In genomic region chr2:135839713-135840112, GRCh38 we compare ENCODE assay signal across 14 cellular contexts. TPM values are rescaled to one million over a fixed set of nuclear protein-coding genes. Genes with fewer than 3 reads are reported as not detected.
DNase-seq lines count a peak whose midpoint lies in the region; ATAC-seq and TF ChIP-seq lines count a peak whose summit lies in the region.
"Had no signal": no experiment of that assay in that cellular context is flagged by ENCODE, and none has a peak within 500 bp of the region (broad histone marks: within the 10 kb centered on the region; RNA-seq: fewer than 3 reads in every experiment).

No MANE protein-coding gene starts in this region.

- peak overlapping the region; percentile 80 for H3K27ac Mint-ChIP-seq in osteocyte (ENCODE audit: unreplicated experiment)

- ATAC-seq in HG02642 (IDR thresholded peaks at IDR 0.05; ENCODE audit: poor library complexity, unreplicated experiment) (no peak), HG03108 (IDR thresholded peaks at IDR 0.05; ENCODE audit: unreplicated experiment) (no peak)
- ATAC-seq: effector memory CD8-positive, alpha-beta T cell; PC-3 had no signal

- no peaks in the 10 kb centered on the region for H3K4me1 ChIP-seq in A673 (ENCODE audit: insufficient read depth, low read length, poor library complexity, severe bottlenecking)

- H3K36me3 Mint-ChIP-seq in osteocyte (ENCODE audit: unreplicated experiment): peaks cover 20% of the 10 kb centered on the region

- H3K27me3 Mint-ChIP-seq in osteocyte (ENCODE audit: unreplicated experiment): no peaks in the 10 kb centered on the region
- H3K27me3 Mint-ChIP-seq: effector memory CD8-positive, alpha-beta T cell had no signal

- no TSS peak for BruUV-seq in A673 (replicated peaks; lab: Mats Ljungman, UMichigan)

- peak; percentile 89 for DNase-seq in DMS 273 treated with DMSO at 0.1 percent for 48 hours (lab: John Stamatoyannopoulos, UW)
- peak; percentile 24 for DNase-seq in NCI-H82 treated with DMSO at 0.1 percent for 48 hours (lab: John Stamatoyannopoulos, UW; ENCODE audit: unreplicated experiment)
- peak; percentile 87 for DNase-seq in fibroblast of peridontal ligament (ENCODE audit: extremely low read depth)
- DNase-seq in osteocyte (ENCODE audit: extremely low spot score, unreplicated experiment): peak; percentile 74
- DNase-seq in NCI-H774 (lab: John Stamatoyannopoulos, UW): no peak
- no peak for DNase-seq in A673 (ENCODE audit: low spot score)
- DNase-seq: Calu3; effector memory CD8-positive, alpha-beta T cell; NCI-H1092; PC-3; retina had no signal

- TF ChIP-seq CTCF in osteocyte (IDR thresholded peaks at IDR 0.05): no peak
- no peak for TF ChIP-seq CTCF in A673 (conservative IDR thresholded peaks at IDR 0.05; ENCODE audit: low read depth, low read length)

- H3K4me3 Mint-ChIP-seq in osteocyte (ENCODE audit: unreplicated experiment): no peak overlapping the region
- H3K4me3 Mint-ChIP-seq: effector memory CD8-positive, alpha-beta T cell had no signal

- POLR2A ChIA-PET in A673 (lab: Charles Lee; ENCODE audit: low non-redundant PET): no interaction called here

- no peaks in the 10 kb centered on the region for H3K9me3 ChIP-seq in A673 (ENCODE audit: low read depth, low read length, poor library complexity, severe bottlenecking)

- H3K36me3 ChIP-seq in A673 (ENCODE audit: insufficient read depth, low read length, poor library complexity, severe bottlenecking): peaks cover 47% of the 10 kb centered on the region

- intact Hi-C loops in A673 (cut with micrococcal nuclease; ENCODE audit: unreplicated experiment): no loop called here

- peaks cover 36% of the 10 kb centered on the region for H3K4me1 Mint-ChIP-seq in osteocyte (ENCODE audit: unreplicated experiment)

- H3K9me3 Mint-ChIP-seq in osteocyte (ENCODE audit: unreplicated experiment): no peaks in the 10 kb centered on the region
- H3K9me3 Mint-ChIP-seq: effector memory CD8-positive, alpha-beta T cell had no signal

- H3K4me3 ChIP-seq in A673 (ENCODE audit: low read depth, low read length, poor library complexity, severe bottlenecking): no peak overlapping the region

- CTCF ChIA-PET in A673 (lab: Charles Lee): no interaction called here

- no peak overlapping the region for H3K27ac ChIP-seq in A673 (ENCODE audit: low read depth, low read length, poor library complexity, severe bottlenecking)

- no peaks in the 10 kb centered on the region for H3K27me3 ChIP-seq in A673 (replicated peaks; ENCODE audit: insufficient read depth, low read depth, low read length, poor library complexity)

RNA-seq across cellular contexts. Expression of gene LCT, which starts 2.7 kb away (rescaled TPM):
- total RNA-seq in osteocyte (not detected in 2 replicates), A673 (2021) (0.37 and 0.39 TPM in 2 replicates)
- total RNA-seq: kidney epithelial cell, PC-3 had no signal

RNA-seq across cellular contexts. Expression of gene MCM6, which starts 36.5 kb away (rescaled TPM):
- 26.2 and 28.3 TPM in 2 replicates for total RNA-seq in osteocyte
- total RNA-seq in A673 (2021): 101 and 111 TPM in 2 replicates

Comparison
In these comparisons a context has a peak if more than half of its experiments do, and no peak if none do; other contexts are left out.
1. DNase-seq: peak in DMS 273 treated with DMSO at 0.1 percent for 48 hours (single experiment), NCI-H82 treated with DMSO at 0.1 percent for 48 hours (single experiment), fibroblast of peridontal ligament (single experiment) and osteocyte (single experiment); none in NCI-H774 (single experiment) and A673 (single experiment).